ENCODE assay signal across 19 cellular contexts in the genomic region with DNA sequence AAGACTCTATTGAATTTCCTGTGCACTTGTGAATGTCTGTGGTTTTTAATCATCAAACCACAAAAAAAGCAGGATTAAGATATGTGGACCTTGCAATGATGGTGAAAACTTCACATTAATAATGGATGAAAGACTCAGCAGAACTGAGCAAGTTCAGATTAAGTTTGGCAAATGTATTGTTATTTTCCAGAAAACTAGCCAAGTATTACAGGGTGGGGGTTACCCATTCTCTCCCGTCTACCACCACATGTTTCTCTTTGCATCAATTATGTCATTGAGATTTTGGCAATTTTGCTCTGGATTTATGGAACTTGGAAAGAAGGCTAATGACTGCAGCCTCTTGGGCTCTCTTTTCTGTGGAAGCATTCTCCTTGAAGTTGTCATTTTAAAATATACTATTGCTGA.
A peak's percentile ranks its signal among the peaks of the same experiment; 100 is the strongest.
DNase-seq lines count a peak whose midpoint lies in the region; ATAC-seq and TF ChIP-seq lines count a peak whose summit lies in the region.
"Had no signal": no experiment of that assay in that cellular context is flagged by ENCODE, and none has a peak within 500 bp of the region (broad histone marks: within the 10 kb centered on the region; RNA-seq: fewer than 3 reads in every experiment).

No MANE protein-coding gene starts in this region.

- CTCF ChIA-PET in MCF 10A (lab: Yijun Ruan, JAX), result no interaction called here
- CTCF ChIA-PET in activated CD8-positive, alpha-beta T cell treated with anti-CD3 and anti-CD28 coated beads for 36 hours (lab: Charles Lee), result no interaction called here

- POLR2A ChIA-PET in MCF 10A (lab: Yijun Ruan, JAX), result no interaction called here
- POLR2A ChIA-PET in activated CD8-positive, alpha-beta T cell treated with anti-CD3 and anti-CD28 coated beads for 36 hours (lab: Charles Lee), result no interaction called here

- no peak for TF ChIP-seq POLR2A in breast epithelium (IDR thresholded peaks at IDR 0.05)

- H3K27ac Mint-ChIP-seq in MCF 10A (ENCODE audit: low read depth, unreplicated experiment), result peak overlapping the region; percentile 69
- no peak overlapping the region for H3K27ac Mint-ChIP-seq in chondrocyte (ENCODE audit: unreplicated experiment)
- no peak overlapping the region for H3K27ac Mint-ChIP-seq in activated CD8-positive, alpha-beta T cell treated with anti-CD3 and anti-CD28 coated beads for 36 hours
- H3K27ac Mint-ChIP-seq: T-helper 1 cell treated with Interleukin-12 subunit alpha and Interleukin-12 subunit beta and Interleukin-4 antibody, amounts not matched to agents 30 μg/mL and 1 μg/mL, for 36 hours had no signal

- intact Hi-C loops in MCF 10A (cut with micrococcal nuclease), result no loop called here
- intact Hi-C loops in breast epithelium (cut with DNase I; ENCODE audit: low total_unique reads), result no loop called here
- intact Hi-C loops in activated CD8-positive, alpha-beta T cell treated with anti-CD3 and anti-CD28 coated beads for 36 hours (cut with micrococcal nuclease), result no loop called here

- H3K36me3 Mint-ChIP-seq in MCF 10A (ENCODE audit: insufficient read depth, unreplicated experiment), result no peaks in the 10 kb centered on the region
- peaks cover 7% of the 10 kb centered on the region for H3K36me3 Mint-ChIP-seq in chondrocyte (ENCODE audit: low read depth)
- H3K36me3 Mint-ChIP-seq in activated CD8-positive, alpha-beta T cell treated with anti-CD3 and anti-CD28 coated beads for 36 hours (ENCODE audit: low read depth), result no peaks in the 10 kb centered on the region

- in situ Hi-C loops in astrocyte of the spinal cord (cut with HindIII; ENCODE audit: low sequenced_read_pairs), result no loop called here

- BruUV-seq in MCF 10A (replicated peaks; lab: Mats Ljungman, UMichigan), result no TSS peak

- no peaks in the 10 kb centered on the region for H3K27me3 Mint-ChIP-seq in MCF 10A (ENCODE audit: insufficient read depth, unreplicated experiment)
- no peaks in the 10 kb centered on the region for H3K27me3 Mint-ChIP-seq in chondrocyte (ENCODE audit: low read depth)
- H3K27me3 Mint-ChIP-seq in activated CD8-positive, alpha-beta T cell treated with anti-CD3 and anti-CD28 coated beads for 36 hours, result no peaks in the 10 kb centered on the region

- H3K4me1 Mint-ChIP-seq in MCF 10A (ENCODE audit: insufficient read depth, unreplicated experiment), result peaks cover 6% of the 10 kb centered on the region
- H3K4me1 Mint-ChIP-seq in chondrocyte (ENCODE audit: low read depth), result peaks cover 4% of the 10 kb centered on the region
- H3K4me1 Mint-ChIP-seq in activated CD8-positive, alpha-beta T cell treated with anti-CD3 and anti-CD28 coated beads for 36 hours (ENCODE audit: low read depth), result no peaks in the 10 kb centered on the region

- H3K36me3 ChIP-seq in breast epithelium, result no peaks in the 10 kb centered on the region
- H3K36me3 ChIP-seq: BLaER1 treated with 17β-estradiol and CSF1 and Interleukin-3, amounts not matched to agents 10 nM and 100 nM had no signal

- H3K27ac ChIP-seq in breast epithelium, result no peak overlapping the region
- H3K27ac ChIP-seq: 22Rv1; BLaER1 treated with 17β-estradiol and CSF1 and Interleukin-3, amounts not matched to agents 10 nM and 100 nM; epithelial cell of prostate; PC-9 had no signal

- H3K9me3 Mint-ChIP-seq in MCF 10A (ENCODE audit: unreplicated experiment) (peaks cover 11% of the 10 kb centered on the region), chondrocyte (ENCODE audit: low read depth) (peaks cover 14% of the 10 kb centered on the region)
- H3K9me3 Mint-ChIP-seq in activated CD8-positive, alpha-beta T cell treated with anti-CD3 and anti-CD28 coated beads for 36 hours, result peaks cover 9% of the 10 kb centered on the region

- no peak for ATAC-seq in activated CD8-positive, alpha-beta T cell treated with anti-CD3 and anti-CD28 coated beads for 36 hours

- H3K9me3 ChIP-seq in breast epithelium, result peaks cover 5 to 7% of the 10 kb centered on the region in 2 donors

- H3K27me3 ChIP-seq in breast epithelium, result no peaks in the 10 kb centered on the region
- H3K27me3 ChIP-seq: BLaER1 treated with 17β-estradiol and CSF1 and Interleukin-3, amounts not matched to agents 10 nM and 100 nM had no signal

- no peak overlapping the region for H3K4me3 Mint-ChIP-seq in MCF 10A (ENCODE audit: unreplicated experiment)
- no peak overlapping the region for H3K4me3 Mint-ChIP-seq in chondrocyte (ENCODE audit: unreplicated experiment)
- no peak overlapping the region for H3K4me3 Mint-ChIP-seq in activated CD8-positive, alpha-beta T cell treated with anti-CD3 and anti-CD28 coated beads for 36 hours
- H3K4me3 Mint-ChIP-seq: T-helper 1 cell treated with Interleukin-12 subunit alpha and Interleukin-12 subunit beta and Interleukin-4 antibody, amounts not matched to agents 30 μg/mL and 1 μg/mL, for 36 hours had no signal

- TF ChIP-seq CTCF in MCF 10A (IDR thresholded peaks at IDR 0.05; ENCODE audit: unreplicated experiment) (no peak), breast epithelium (IDR thresholded peaks at IDR 0.05) (no peak), astrocyte of the spinal cord (IDR thresholded peaks at IDR 0.05; ENCODE audit: low read depth, low read length) (no peak), chondrocyte (IDR thresholded peaks at IDR 0.05) (no peak)
- no peak for TF ChIP-seq CTCF in activated CD8-positive, alpha-beta T cell treated with anti-CD3 and anti-CD28 coated beads for 36 hours (IDR thresholded peaks at IDR 0.05)

- H3K4me3 ChIP-seq in breast epithelium (no peak overlapping the region), astrocyte of the spinal cord (ENCODE audit: low read depth, low read length) (no peak overlapping the region)
- H3K4me3 ChIP-seq: BLaER1 treated with 17β-estradiol and CSF1 and Interleukin-3, amounts not matched to agents 10 nM and 100 nM; PC-9 had no signal

- H3K4me1 ChIP-seq in breast epithelium, result no peaks in the 10 kb centered on the region
- H3K4me1 ChIP-seq: BLaER1 treated with 17β-estradiol and CSF1 and Interleukin-3, amounts not matched to agents 10 nM and 100 nM had no signal

- DNase-seq in MCF 10A (ENCODE audit: unreplicated experiment) (no peak), breast epithelium (ENCODE audit: low spot score in 2 of 2) (no peak), astrocyte of the spinal cord (ENCODE audit: low read depth, low spot score) (peak; percentile 92), glomerular visceral epithelial cell (ENCODE audit: extremely low spot score) (peak; percentile 64), hepatic stellate cell (ENCODE audit: low spot score) (no peak), NCI-H526 (lab: John Stamatoyannopoulos, UW) (no peak), chondrocyte (ENCODE audit: low spot score) (no peak)
- DNase-seq in activated CD8-positive, alpha-beta T cell treated with anti-CD3 and anti-CD28 coated beads for 36 hours, result no peak
- DNase-seq: activated CD4-positive, alpha-beta T cell treated with anti-CD3 and anti-CD28 coated beads, Interleukin-2, amount 50 U/mL, for 1 hour; activated effector memory CD4-positive, alpha-beta T cell treated with Interleukin-2 at 50 U/mL for 16 hours; central memory CD4-positive, alpha-beta T cell; glutamatergic neuron; NCI-H1694; NCI-H2227 treated with DMSO at 0.1 percent for 48 hours; PC-9 had no signal

Comparison
In these comparisons a context has a peak if more than half of its experiments do, and no peak if none do; other contexts are left out.
1. DNase-seq: peak in astrocyte of the spinal cord (single experiment) and glomerular visceral epithelial cell (single experiment); none in MCF 10A (single experiment), breast epithelium (0 of 2), hepatic stellate cell (single experiment), NCI-H526 (0 of 2), chondrocyte (single experiment) and activated CD8-positive, alpha-beta T cell treated with anti-CD3 and anti-CD28 coated beads for 36 hours (single experiment).